In genomic region chr1:246836169-246836568, GRCh38 we compare ENCODE assay signal across 17 cellular contexts.
A peak's percentile ranks its signal among the peaks of the same experiment; 100 is the strongest.
DNase-seq lines count a peak whose midpoint lies in the region; ATAC-seq and TF ChIP-seq lines count a peak whose summit lies in the region.
"Had no signal": no experiment of that assay in that cellular context is flagged by ENCODE, and none has a peak within 500 bp of the region (broad histone marks: within the 10 kb centered on the region; RNA-seq: fewer than 3 reads in every experiment).

No MANE protein-coding gene starts in this region.

- TF ChIP-seq CTCF in MCF 10A (IDR thresholded peaks at IDR 0.05; ENCODE audit: unreplicated experiment): no peak
- no peak for TF ChIP-seq CTCF in breast epithelium (IDR thresholded peaks at IDR 0.05)

- H3K4me1 ChIP-seq in breast epithelium: no peaks in the 10 kb centered on the region
- H3K4me1 ChIP-seq: right atrium auricular region had no signal

- TF ChIP-seq POLR2A in breast epithelium (IDR thresholded peaks at IDR 0.05): no peak

- peak; percentile 51 for DNase-seq in MCF 10A (ENCODE audit: unreplicated experiment)
- DNase-seq in breast epithelium (ENCODE audit: low spot score in 2 of 2): no peak
- peak; percentile 40 for DNase-seq in NCI-H226
- DNase-seq in dermis blood vessel endothelial cell: peak; percentile 30
- no peak for DNase-seq in NOMO-1 treated with DMSO at 0.1 percent for 48 hours (lab: John Stamatoyannopoulos, UW; ENCODE audit: unreplicated experiment)
- DNase-seq: activated CD4-positive, alpha-beta T cell treated with anti-CD3 and anti-CD28 coated beads, Interleukin-2, amount 50 U/mL, for 48 hours; activated T-cell treated with anti-CD3 and anti-CD28 coated beads, Interleukin-2, amount 50 U/mL, for 48 hours; mucosa of descending colon; NCI-H2227 treated with DMSO at 0.1 percent for 48 hours; stimulated activated naive CD8-positive, alpha-beta T cell treated with anti-CD3 and anti-CD28 coated beads, Interleukin-15, Interleukin-2, amounts not matched to agents 100 U/mL and 50 U/mL, for 24 hours had no signal

- H3K9me3 Mint-ChIP-seq in MCF 10A (ENCODE audit: unreplicated experiment): no peaks in the 10 kb centered on the region
- H3K9me3 Mint-ChIP-seq: activated naive CD4-positive, alpha-beta T cell treated with anti-CD3 and anti-CD28 coated beads, Interleukin-2, amount 50 U/mL, for 72 hours had no signal

- no peak overlapping the region for H3K27ac ChIP-seq in breast epithelium
- H3K27ac ChIP-seq: neutrophil, right atrium auricular region, VCaP had no signal

- H3K4me3 Mint-ChIP-seq in MCF 10A (ENCODE audit: unreplicated experiment): no peak overlapping the region

- POLR2A ChIA-PET in MCF 10A (lab: Yijun Ruan, JAX): interaction anchor here (0.6 to 2.0 kb wide), 8 partner anchors 9 to 67 kb away, joined by 3 to 7 read pairs (median 4); no protein-coding TSS in a partner anchor

- peaks cover 33% of the 10 kb centered on the region for H3K36me3 Mint-ChIP-seq in MCF 10A (ENCODE audit: insufficient read depth, unreplicated experiment)

- CTCF ChIA-PET in MCF 10A (lab: Yijun Ruan, JAX): interaction anchor here (0.8 to 1.4 kb wide), 3 partner anchors 11 to 147 kb away, joined by 3 to 5 read pairs (median 4); no protein-coding TSS in a partner anchor

- no peaks in the 10 kb centered on the region for H3K36me3 ChIP-seq in breast epithelium

- peaks cover 23% of the 10 kb centered on the region for H3K4me1 Mint-ChIP-seq in MCF 10A (ENCODE audit: insufficient read depth, unreplicated experiment)

- H3K9me3 ChIP-seq in breast epithelium: no peaks in the 10 kb centered on the region
- H3K9me3 ChIP-seq: mucosa of descending colon, neutrophil, right atrium auricular region had no signal

- no TSS peak for BruUV-seq in MCF 10A (replicated peaks; lab: Mats Ljungman, UMichigan)

- no peak overlapping the region for H3K4me3 ChIP-seq in breast epithelium
- H3K4me3 ChIP-seq: mucosa of descending colon, right atrium auricular region had no signal

- H3K27me3 ChIP-seq in breast epithelium: no peaks in the 10 kb centered on the region
- H3K27me3 ChIP-seq: neutrophil, right atrium auricular region had no signal

- no peak overlapping the region for H3K27ac Mint-ChIP-seq in MCF 10A (ENCODE audit: low read depth, unreplicated experiment)
- H3K27ac Mint-ChIP-seq: activated naive CD4-positive, alpha-beta T cell treated with anti-CD3 and anti-CD28 coated beads, Interleukin-2, amount 50 U/mL, for 72 hours had no signal

- intact Hi-C loops in MCF 10A (cut with micrococcal nuclease) (no loop called here), breast epithelium (cut with DNase I; ENCODE audit: low total_unique reads) (no loop called here)

- no peak for ATAC-seq in GM19463 (IDR thresholded peaks at IDR 0.05; ENCODE audit: unreplicated experiment)
- ATAC-seq in HG03354 (IDR thresholded peaks at IDR 0.05; ENCODE audit: poor library complexity, severe bottlenecking, unreplicated experiment): no peak
- no peak for ATAC-seq in HG02642 (IDR thresholded peaks at IDR 0.05; ENCODE audit: poor library complexity, unreplicated experiment)
- ATAC-seq: activated naive CD4-positive, alpha-beta T cell treated with anti-CD3 and anti-CD28 coated beads, Interleukin-2, amount 50 U/mL, for 72 hours; mucosa of descending colon; stimulated activated naive CD8-positive, alpha-beta T cell treated with anti-CD3 and anti-CD28 coated beads, Interleukin-15, Interleukin-2, amounts not matched to agents 100 U/mL and 50 U/mL, for 24 hours had no signal

- no peaks in the 10 kb centered on the region for H3K27me3 Mint-ChIP-seq in MCF 10A (ENCODE audit: insufficient read depth, unreplicated experiment)

Comparison
In these comparisons a context has a peak if more than half of its experiments do, and no peak if none do; other contexts are left out.
1. DNase-seq: peak in MCF 10A (single experiment), NCI-H226 (single experiment) and dermis blood vessel endothelial cell (single experiment); none in breast epithelium (0 of 2) and NOMO-1 treated with DMSO at 0.1 percent for 48 hours (single experiment).